In the genomic region with DNA sequence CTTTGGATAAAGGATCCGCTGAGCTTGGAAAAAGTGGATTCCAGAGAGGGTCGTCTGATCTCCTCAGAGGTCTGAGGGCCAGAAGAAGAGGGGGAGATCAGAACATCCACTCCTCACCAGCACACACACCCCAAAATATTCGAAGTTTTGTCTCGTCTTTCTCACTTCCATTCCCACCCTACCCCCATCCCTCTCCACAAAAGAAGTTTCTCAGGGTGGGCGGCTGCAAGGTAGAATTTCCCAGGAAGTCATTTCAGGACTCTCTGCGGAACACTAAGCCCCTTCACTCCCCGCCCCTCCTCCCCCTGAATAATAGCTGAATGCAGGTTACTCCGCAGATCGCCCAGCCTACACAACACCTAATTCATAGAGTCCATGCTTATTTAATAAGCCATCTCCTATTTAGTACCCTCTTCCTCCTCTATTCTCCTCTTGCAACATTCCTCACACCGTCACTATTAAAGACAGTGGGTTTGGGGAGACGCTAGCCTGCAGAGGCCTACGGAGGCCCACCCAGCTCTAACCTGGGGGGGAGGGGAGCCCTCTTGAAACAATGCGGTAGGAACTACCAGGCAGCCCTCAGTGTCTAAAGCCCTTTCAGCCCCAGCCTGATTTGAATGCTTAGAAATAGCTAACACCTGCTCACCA, we compare ENCODE assay signal across 8 cellular contexts. TPM values are rescaled to one million over a fixed set of nuclear protein-coding genes. Genes with fewer than 3 reads are reported as not detected.
DNase-seq lines count a peak whose midpoint lies in the region; ATAC-seq, FAIRE-seq and TF ChIP-seq lines count a peak whose summit lies in the region.

No MANE protein-coding gene starts in this region.

- H3K9ac ChIP-seq in DND-41 (ENCODE audit: low read depth, low read length) (peak overlapping the region; percentile 75), K562 (ENCODE audit: insufficient read depth in 1 of 2, low read depth in 2 of 2, low read length in 2 of 2) (peak overlapping the region; percentile 65 to 91)

- no TSS peak for BruUV-seq in K562 (replicated peaks; lab: Mats Ljungman, UMichigan)

- DNase-seq in DND-41 (no peak), MG63 (no peak), K562 (ENCODE audit: extremely low read depth in 1 of 4, low spot score in 3 of 4) (peak in 2 of 4 experiments; percentile 18 to 50), right lobe of liver (no peak), upper lobe of left lung (no peak), NCI-H1930 (lab: John Stamatoyannopoulos, UW) (no peak)
- DNase-seq in activated naive CD4-positive, alpha-beta T cell treated with anti-CD3 and anti-CD28 coated beads, Interleukin-2, amount 50 U/mL, for 16 hours: no peak

- H2AFZ ChIP-seq in DND-41 (ENCODE audit: low read depth, low read length) (peak overlapping the region; percentile 94), K562 (ENCODE audit: low read depth, low read length) (peak overlapping the region; percentile 89)

- peaks cover 5% of the 10 kb centered on the region for H3K79me2 ChIP-seq in DND-41 (ENCODE audit: insufficient read depth, low read length)
- H3K79me2 ChIP-seq in K562 (ENCODE audit: control insufficient read depth, insufficient read depth, low read length): peaks cover 22% of the 10 kb centered on the region

- in situ Hi-C loops in K562 (cut with MboI): no loop called here

- H3K4me1 ChIP-seq in DND-41 (ENCODE audit: insufficient read depth, low read length) (peaks cover 16% of the 10 kb centered on the region), K562 (replicated peaks in 1 of 2; ENCODE audit: control insufficient read depth in 2 of 2, insufficient read depth in 2 of 2, low read length in 2 of 2) (peaks cover 34 to 38% of the 10 kb centered on the region in 2 experiments), right lobe of liver (no peaks in the 10 kb centered on the region), upper lobe of left lung (peaks cover 3 to 24% (median 14%) of the 10 kb centered on the region in 4 donors)

- ATAC-seq in DND-41 (ENCODE audit: insufficient read depth, low read depth) (no peak), K562 (peak; percentile 23), right lobe of liver (no peak), upper lobe of left lung (ENCODE audit: low FRiP score in 2 of 2) (no peak), HG02840 (IDR thresholded peaks at IDR 0.05; ENCODE audit: low FRiP score, unreplicated experiment) (no peak)

- H3K4me3 ChIP-seq in DND-41 (ENCODE audit: low read depth in 1 of 2, low read length in 2 of 2) (peak overlapping the region; percentile 69 to 88; a peak in 3 of 4 replicates), MG63 (peak overlapping the region; percentile 45), K562 (peak overlapping the region; percentile 68), right lobe of liver (peak overlapping the region; percentile 30 to 53 (median 45)), upper lobe of left lung (peak overlapping the region; percentile 39 to 90 (median 73))

- 4% methylated on average over 10 of the region's 13 CpGs for WGBS in K562 (ENCODE audit: insufficient coverage, low coverage, missing lambda C conversion rate)
- 35% methylated on average over 7 of the region's 13 CpGs for WGBS in right lobe of liver (ENCODE audit: insufficient coverage, low coverage, low lambda C conversion rate, missing lambda C conversion rate)
- WGBS in upper lobe of left lung, 2 donors: 16 to 24% methylated on average over 13 of the region's 13 CpGs

- TF ChIP-seq RAD21 in K562 (CRISPR knock-in tag; conservative IDR thresholded peaks at IDR 0.05 in 1 of 2, IDR thresholded peaks at IDR 0.05 in 1 of 2): no peak

- H4K20me1 ChIP-seq in DND-41 (ENCODE audit: insufficient read depth, low read length) (no peaks in the 10 kb centered on the region), K562 (replicated peaks; ENCODE audit: control insufficient read depth, insufficient read depth, low read length) (no peaks in the 10 kb centered on the region)

- intact Hi-C loops in K562 (cut with micrococcal nuclease) (loop anchor here (2.0 kb wide), 1 partner anchor 16 kb away; a partner anchor contains a TSS), right lobe of liver (cut with DNase I) (no loop called here)

- POLR2A ChIA-PET in K562 (lab: Yijun Ruan, JAX): interaction anchor here (0.6 to 3.5 kb wide), 5 partner anchors 8 to 71 kb away, joined by 3 to 39 read pairs (median 3); a partner anchor contains a TSS

- no peaks in the 10 kb centered on the region for H3K9me1 ChIP-seq in K562 (ENCODE audit: control insufficient read depth, insufficient read depth, low read length)

- TF ChIP-seq POLR2A in K562 (conservative IDR thresholded peaks at IDR 0.05) (no peak), right lobe of liver (IDR thresholded peaks at IDR 0.05) (no peak), upper lobe of left lung (IDR thresholded peaks at IDR 0.05) (no peak)

- no peaks in the 10 kb centered on the region for H3K9me3 ChIP-seq in DND-41 (ENCODE audit: insufficient read depth, low read length, severe bottlenecking)
- no peaks in the 10 kb centered on the region for H3K9me3 ChIP-seq in MG63
- no peaks in the 10 kb centered on the region for H3K9me3 ChIP-seq in K562 (replicated peaks; ENCODE audit: control insufficient read depth, insufficient read depth, low read depth, low read length)
- H3K9me3 ChIP-seq in right lobe of liver: no peaks in the 10 kb centered on the region
- no peaks in the 10 kb centered on the region for H3K9me3 ChIP-seq in upper lobe of left lung

- TF ChIP-seq EP300 in K562 (IDR thresholded peaks at IDR 0.05; ENCODE audit: low read length) (no peak), upper lobe of left lung (IDR thresholded peaks at IDR 0.05) (no peak)

- TF ChIP-seq CTCF in DND-41 (IDR thresholded peaks at IDR 0.05; ENCODE audit: borderline replicate concordance, extremely low read depth, low read length, poor library complexity, severe bottlenecking) (no peak), K562 (IDR thresholded peaks at IDR 0.05 in 2 of 3, conservative IDR thresholded peaks at IDR 0.05 in 1 of 3; ENCODE audit: insufficient read depth in 2 of 3, low read depth in 1 of 3, low read length in 3 of 3) (no peak), right lobe of liver (IDR thresholded peaks at IDR 0.05) (no peak), upper lobe of left lung (IDR thresholded peaks at IDR 0.05) (no peak)

- peaks cover 8% of the 10 kb centered on the region for H3K36me3 ChIP-seq in DND-41 (ENCODE audit: insufficient read depth, low read length)
- H3K36me3 ChIP-seq in MG63: no peaks in the 10 kb centered on the region
- peaks cover 28% of the 10 kb centered on the region; the same call in 2 of the 3 replicates for H3K36me3 ChIP-seq in K562 (ENCODE audit: control insufficient read depth, insufficient read depth, low read length)
- no peaks in the 10 kb centered on the region for H3K36me3 ChIP-seq in right lobe of liver
- H3K36me3 ChIP-seq in upper lobe of left lung: no peaks in the 10 kb centered on the region

- H3K4me2 ChIP-seq in DND-41 (ENCODE audit: insufficient read depth, low read length) (peak overlapping the region; percentile 82), K562 (ENCODE audit: insufficient read depth, low read length) (peak overlapping the region; percentile 76)

- H3K27ac ChIP-seq in DND-41 (ENCODE audit: low read length): peak overlapping the region; percentile 73
- peak overlapping the region; percentile 80 for H3K27ac ChIP-seq in K562 (ENCODE audit: extremely low read depth, low read depth, low read length)
- no peak overlapping the region for H3K27ac ChIP-seq in right lobe of liver
- peak overlapping the region; percentile 65 to 78 (median 72) for H3K27ac ChIP-seq in upper lobe of left lung

- FAIRE-seq in K562 (lab: Jason Lieb, UNC): peak; percentile 62

- H3K27me3 ChIP-seq in DND-41 (ENCODE audit: insufficient read depth, low read length, poor library complexity) (no peaks in the 10 kb centered on the region), MG63 (no peaks in the 10 kb centered on the region), K562 (ENCODE audit: control insufficient read depth in 2 of 2, insufficient read depth in 2 of 2, low read length in 2 of 2) (no peaks in the 10 kb centered on the region), right lobe of liver (no peaks in the 10 kb centered on the region), upper lobe of left lung (no peaks in the 10 kb centered on the region)

- CTCF ChIA-PET in K562 (lab: Yijun Ruan, JAX; ENCODE audit: low intra/inter-chr PET ratio): no interaction called here

RNA-seq across cellular contexts. Expression of a gene that starts 0.7 kb away (rescaled TPM):
- total RNA-seq in MG63 (2014; rRNA removed; shearing (Covaris generic); ENCODE audit: low replicate concordance): 0.36 and 0.81 TPM in 2 replicates
- 8.5 and 20.3 TPM in 2 replicates for total RNA-seq in K562 (2011; cell fraction: chromatin; rRNA removed; ENCODE audit: low replicate concordance)
- total RNA-seq in K562 (2011; cell fraction: nucleolus; rRNA removed): 11.3 and 18.3 TPM in 2 replicates
- total RNA-seq in K562 (2011; cell fraction: nucleoplasm; rRNA removed): 14.9 and 17.3 TPM in 2 replicates
- total RNA-seq in K562 (2014; rRNA removed): 10.0 and 12.1 TPM in 2 replicates
- total RNA-seq in K562 (2014; rRNA removed; fragmentation: Illumina TruSeq; extraction: Trizol): 11.3 and 12.9 TPM in 2 replicates
- 14.2 and 15.8 TPM in 2 replicates for total RNA-seq in K562 (2015; rRNA removed; fragmentation: Illumina TruSeq; extraction: Trizol)
- total RNA-seq in K562 (2021): 25.9 and 27.6 TPM in 2 replicates
- 10.0 and 17.5 TPM in 2 replicates for polyA plus RNA-seq in K562 (2011; rRNA removed)
- 15.8 and 23.8 TPM in 2 replicates for polyA plus RNA-seq in K562 (2011; cell fraction: cytosol; rRNA removed)
- 14.0 and 21.8 TPM in 2 replicates for polyA plus RNA-seq in K562 (2011; cell fraction: nucleus; rRNA removed)
- 18.9 and 27.8 TPM in 2 replicates for polyA plus RNA-seq in K562 (2012)
- 30.4 and 35.8 TPM in 2 replicates for polyA plus RNA-seq in K562 (2014; fragmentation: Illumina TruSeq; extraction: Trizol)
- 1 to 10 TPM; 6.6 to 9.9 TPM for polyA plus RNA-seq in K562 (2014; fragmentation: Nextera tagmentation; extraction: Ambion mirVana)
- 12.5 and 13.1 TPM in 2 replicates for polyA plus RNA-seq in K562 (2014; rRNA removed)
- 17.5 and 19.8 TPM in 2 replicates for polyA minus RNA-seq in K562 (2011; rRNA and poly(A)+ RNA removed)
- 17.4 and 26.1 TPM in 2 replicates for polyA minus RNA-seq in K562 (2011; cell fraction: cytosol; rRNA and poly(A)+ RNA removed)
- polyA minus RNA-seq in K562 (2011; cell fraction: nucleus; rRNA and poly(A)+ RNA removed): 9.0 and 10.7 TPM in 2 replicates
- total RNA-seq in right lobe of liver: 1 to 10 TPM in 2 of 6 experiments, under 1 TPM in 4; 0.40 to 2.9 (median 0.69) TPM
- total RNA-seq in upper lobe of left lung: 10 to 100 TPM in 2 of 6 donors, 1 to 10 TPM in 4; 5.5 to 12.2 (median 8.0) TPM

RNA-seq across cellular contexts. Expression of a gene that starts 15.7 kb away (rescaled TPM):
- 46.0 and 52.0 TPM in 2 replicates for total RNA-seq in MG63 (2014; rRNA removed; shearing (Covaris generic); ENCODE audit: low replicate concordance)
- total RNA-seq in K562 (2011; cell fraction: chromatin; rRNA removed; ENCODE audit: low replicate concordance): 295 and 322 TPM in 2 replicates
- 198 and 212 TPM in 2 replicates for total RNA-seq in K562 (2011; cell fraction: nucleolus; rRNA removed)
- total RNA-seq in K562 (2011; cell fraction: nucleoplasm; rRNA removed): 245 and 280 TPM in 2 replicates
- total RNA-seq in K562 (2014; rRNA removed) (47.8 and 61.1 TPM in 2 replicates), K562 (2014; rRNA removed; fragmentation: Illumina TruSeq; extraction: Trizol) (57.7 and 65.7 TPM in 2 replicates), K562 (2015; rRNA removed; fragmentation: Illumina TruSeq; extraction: Trizol) (54.7 and 60.2 TPM in 2 replicates), K562 (2021) (59.0 and 63.3 TPM in 2 replicates), right lobe of liver (10 to 100 TPM; 14.7 to 26.7 (median 18.4) TPM), upper lobe of left lung (100 to 1,000 TPM in 1 of 6 donors, 10 to 100 TPM in 5; 41.7 to 126 (median 47.7) TPM)
- polyA plus RNA-seq in K562 (2011; rRNA removed) (151 and 164 TPM in 2 replicates), K562 (2014; fragmentation: Illumina TruSeq; extraction: Trizol) (68.3 and 74.8 TPM in 2 replicates), K562 (2014; fragmentation: Nextera tagmentation; extraction: Ambion mirVana) (10 to 100 TPM; 42.1 to 66.8 TPM), K562 (2014; rRNA removed) (102 and 115 TPM in 2 replicates)
- polyA plus RNA-seq in K562 (2011; cell fraction: cytosol; rRNA removed): 92.2 and 102 TPM in 2 replicates
- polyA plus RNA-seq in K562 (2011; cell fraction: nucleus; rRNA removed): 670 and 824 TPM in 2 replicates
- 55.0 and 67.4 TPM in 2 replicates for polyA plus RNA-seq in K562 (2012)
- 77.7 and 80.8 TPM in 2 replicates for polyA minus RNA-seq in K562 (2011; rRNA and poly(A)+ RNA removed)
- 30.7 and 37.8 TPM in 2 replicates for polyA minus RNA-seq in K562 (2011; cell fraction: cytosol; rRNA and poly(A)+ RNA removed)
- 88.6 and 132 TPM in 2 replicates for polyA minus RNA-seq in K562 (2011; cell fraction: nucleus; rRNA and poly(A)+ RNA removed)

RNA-seq across cellular contexts. Expression of a gene that starts 49.8 kb away (rescaled TPM):
- total RNA-seq in MG63 (2014; rRNA removed; shearing (Covaris generic); ENCODE audit: low replicate concordance): 26.9 and 75.1 TPM in 2 replicates
- 34.2 and 45.9 TPM in 2 replicates for total RNA-seq in K562 (2011; cell fraction: chromatin; rRNA removed; ENCODE audit: low replicate concordance)
- total RNA-seq in K562 (2011; cell fraction: nucleolus; rRNA removed): 28.7 and 29.0 TPM in 2 replicates
- total RNA-seq in K562 (2011; cell fraction: nucleoplasm; rRNA removed): 28.7 and 30.4 TPM in 2 replicates
- total RNA-seq in K562 (2014; rRNA removed) (9.9 and 14.0 TPM in 2 replicates), K562 (2014; rRNA removed; fragmentation: Illumina TruSeq; extraction: Trizol) (23.5 and 29.5 TPM in 2 replicates), K562 (2015; rRNA removed; fragmentation: Illumina TruSeq; extraction: Trizol) (20.2 and 20.6 TPM in 2 replicates), K562 (2021) (44.0 and 47.5 TPM in 2 replicates), right lobe of liver (10 to 100 TPM; 19.9 to 37.0 (median 33.3) TPM), upper lobe of left lung (10 to 100 TPM; 29.0 to 71.6 (median 62.0) TPM)
- polyA plus RNA-seq in K562 (2011; rRNA removed) (61.8 and 64.1 TPM in 2 replicates), K562 (2014; fragmentation: Illumina TruSeq; extraction: Trizol) (46.4 and 61.6 TPM in 2 replicates), K562 (2014; fragmentation: Nextera tagmentation; extraction: Ambion mirVana) (10 to 100 TPM; 41.0 to 76.5 TPM), K562 (2014; rRNA removed) (33.8 and 34.1 TPM in 2 replicates)
- 58.0 and 70.0 TPM in 2 replicates for polyA plus RNA-seq in K562 (2011; cell fraction: cytosol; rRNA removed)
- 55.1 and 55.6 TPM in 2 replicates for polyA plus RNA-seq in K562 (2011; cell fraction: nucleus; rRNA removed)
- polyA plus RNA-seq in K562 (2012): 39.8 and 58.6 TPM in 2 replicates
- 45.4 and 52.8 TPM in 2 replicates for polyA minus RNA-seq in K562 (2011; rRNA and poly(A)+ RNA removed)
- polyA minus RNA-seq in K562 (2011; cell fraction: cytosol; rRNA and poly(A)+ RNA removed): 18.6 and 19.8 TPM in 2 replicates
- polyA minus RNA-seq in K562 (2011; cell fraction: nucleus; rRNA and poly(A)+ RNA removed): 10.4 and 14.7 TPM in 2 replicates

RNA-seq across cellular contexts. Expression of a gene that starts 50.0 kb away (rescaled TPM):
- 6.5 and 7.2 TPM in 2 replicates for total RNA-seq in MG63 (2014; rRNA removed; shearing (Covaris generic); ENCODE audit: low replicate concordance)
- total RNA-seq in K562 (2011; cell fraction: chromatin; rRNA removed; ENCODE audit: low replicate concordance): 19.5 and 32.5 TPM in 2 replicates
- 14.9 and 15.2 TPM in 2 replicates for total RNA-seq in K562 (2011; cell fraction: nucleolus; rRNA removed)
- total RNA-seq in K562 (2011; cell fraction: nucleoplasm; rRNA removed): 26.8 and 40.2 TPM in 2 replicates
- total RNA-seq in K562 (2014; rRNA removed) (5.5 and 8.3 TPM in 2 replicates), K562 (2014; rRNA removed; fragmentation: Illumina TruSeq; extraction: Trizol) (12.3 and 13.3 TPM in 2 replicates), K562 (2015; rRNA removed; fragmentation: Illumina TruSeq; extraction: Trizol) (9.1 and 9.5 TPM in 2 replicates), K562 (2021) (9.8 and 10.5 TPM in 2 replicates), right lobe of liver (1 to 10 TPM; 6.8 to 9.4 (median 8.0) TPM), upper lobe of left lung (10 to 100 TPM; 13.1 to 40.2 (median 33.0) TPM)
- polyA plus RNA-seq in K562 (2011; rRNA removed) (18.7 and 19.8 TPM in 2 replicates), K562 (2014; fragmentation: Illumina TruSeq; extraction: Trizol) (10.3 and 11.1 TPM in 2 replicates), K562 (2014; fragmentation: Nextera tagmentation; extraction: Ambion mirVana) (10 to 100 TPM in 1 of 2 experiments, 1 to 10 TPM in 1; 4.6 to 10.2 TPM), K562 (2014; rRNA removed) (8.8 and 11.0 TPM in 2 replicates)
- 7.8 and 16.5 TPM in 2 replicates for polyA plus RNA-seq in K562 (2011; cell fraction: cytosol; rRNA removed)
- 16.5 and 26.5 TPM in 2 replicates for polyA plus RNA-seq in K562 (2011; cell fraction: nucleus; rRNA removed)
- polyA plus RNA-seq in K562 (2012): 9.4 and 11.5 TPM in 2 replicates
- polyA minus RNA-seq in K562 (2011; rRNA and poly(A)+ RNA removed): 29.4 and 32.3 TPM in 2 replicates
- polyA minus RNA-seq in K562 (2011; cell fraction: cytosol; rRNA and poly(A)+ RNA removed): 5.9 and 7.5 TPM in 2 replicates
- polyA minus RNA-seq in K562 (2011; cell fraction: nucleus; rRNA and poly(A)+ RNA removed): 8.2 and 16.6 TPM in 2 replicates

RNA-seq across cellular contexts. Expression of a gene that starts 53.1 kb away (rescaled TPM):
- not detected in 2 replicates for total RNA-seq in MG63 (2014; rRNA removed; shearing (Covaris generic); ENCODE audit: low replicate concordance)
- total RNA-seq in K562 (2011; cell fraction: chromatin; rRNA removed; ENCODE audit: low replicate concordance): not detected in 2 replicates
- total RNA-seq in K562 (2011; cell fraction: nucleolus; rRNA removed): not detected in 2 replicates
- total RNA-seq in K562 (2011; cell fraction: nucleoplasm; rRNA removed): not detected in 2 replicates
- total RNA-seq in K562 (2014; rRNA removed) (not detected in 2 replicates), K562 (2014; rRNA removed; fragmentation: Illumina TruSeq; extraction: Trizol) (not detected in 2 replicates), K562 (2015; rRNA removed; fragmentation: Illumina TruSeq; extraction: Trizol) (not detected in 2 replicates), K562 (2021) (not detected in 2 replicates), right lobe of liver (not detected), upper lobe of left lung (not detected)
- polyA plus RNA-seq in K562 (2011; rRNA removed) (not detected in 2 replicates), K562 (2014; fragmentation: Illumina TruSeq; extraction: Trizol) (not detected in 2 replicates), K562 (2014; fragmentation: Nextera tagmentation; extraction: Ambion mirVana) (not detected), K562 (2014; rRNA removed) (not detected in 2 replicates)
- not detected in 2 replicates for polyA plus RNA-seq in K562 (2011; cell fraction: cytosol; rRNA removed)
- not detected in 2 replicates for polyA plus RNA-seq in K562 (2011; cell fraction: nucleus; rRNA removed)
- not detected in 2 replicates for polyA plus RNA-seq in K562 (2012)
- not detected in 2 replicates for polyA minus RNA-seq in K562 (2011; rRNA and poly(A)+ RNA removed)
- polyA minus RNA-seq in K562 (2011; cell fraction: cytosol; rRNA and poly(A)+ RNA removed): not detected in 2 replicates
- not detected in 2 replicates for polyA minus RNA-seq in K562 (2011; cell fraction: nucleus; rRNA and poly(A)+ RNA removed)

Comparison
In these comparisons a context has a peak if more than half of its experiments do, and no peak if none do; other contexts are left out.
1. H3K27ac ChIP-seq: peak in DND-41 (single experiment), K562 (single experiment) and upper lobe of left lung (4 of 4); none in right lobe of liver (0 of 3).
2. Peak in every context shown above with its lines, with median percentiles within 50 percentile points of each other: H3K4me3 ChIP-seq.